19 cellular contexts compared by ENCODE assay signal in the genomic region with DNA sequence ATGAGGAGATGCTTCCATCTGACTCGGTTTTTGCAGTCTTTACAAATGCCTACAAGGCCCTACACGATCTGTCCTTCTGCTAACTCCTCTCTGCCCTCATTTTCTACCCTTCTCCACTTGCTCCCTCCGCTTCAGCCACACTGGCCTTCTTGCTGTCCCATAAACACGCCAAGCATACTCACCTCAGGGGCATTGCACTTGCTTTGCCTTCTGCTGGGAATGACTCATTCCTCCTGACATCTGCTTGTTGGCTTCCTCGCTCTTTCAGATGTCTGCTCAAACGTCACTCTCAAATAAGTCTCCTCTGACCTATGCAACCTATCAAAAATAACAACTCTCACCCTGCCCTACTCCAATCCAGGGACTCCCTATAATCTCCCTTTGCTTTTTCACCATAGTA. TPM values are rescaled to one million over a fixed set of nuclear protein-coding genes. Genes with fewer than 3 reads are reported as not detected.
DNase-seq lines count a peak whose midpoint lies in the region; ATAC-seq and TF ChIP-seq lines count a peak whose summit lies in the region.
"Had no signal": no experiment of that assay in that cellular context is flagged by ENCODE, and none has a peak within 500 bp of the region (broad histone marks: within the 10 kb centered on the region; RNA-seq: fewer than 3 reads in every experiment).

No MANE protein-coding gene starts in this region.

- no peaks in the 10 kb centered on the region for H3K27me3 ChIP-seq in GM23248 (replicated peaks; ENCODE audit: insufficient read depth)
- H3K27me3 ChIP-seq: dorsolateral prefrontal cortex, gastrocnemius medialis, neutrophil had no signal

- no peaks in the 10 kb centered on the region for H3F3A ChIP-seq in GM23248 (ENCODE audit: insufficient read depth)

- CTCF ChIA-PET in WTC11 (lab: Charles Lee) = interaction anchor here (0.8 to 1.0 kb wide), 2 partner anchors 49 to 170 kb away, joined by 3 to 4 read pairs; no protein-coding TSS in a partner anchor

- ATAC-seq in WTC11 (no peak), GM21390 (IDR thresholded peaks at IDR 0.05; ENCODE audit: unreplicated experiment) (no peak)
- no peak for ATAC-seq in activated CD4-positive, CD25-positive, alpha-beta regulatory T cell treated with anti-CD3 and anti-CD28 coated beads, Interleukin-2, amount 50 U/mL, for 24 hours
- ATAC-seq: gastrocnemius medialis; stimulated activated naive CD8-positive, alpha-beta T cell treated with anti-CD3 and anti-CD28 coated beads, Interleukin-15, amount 100 ng/mL, for 72 hours had no signal

- no peak overlapping the region for H3K4me3 Mint-ChIP-seq in WTC11
- H3K4me3 Mint-ChIP-seq: immature natural killer cell; stimulated activated naive CD8-positive, alpha-beta T cell treated with anti-CD3 and anti-CD28 coated beads, Interleukin-15, amount 100 ng/mL, for 72 hours had no signal

- no peak overlapping the region for H3K9ac ChIP-seq in GM23248

- H3K9me2 ChIP-seq in GM23248 (ENCODE audit: insufficient read depth) = no peaks in the 10 kb centered on the region

- H3K4me3 ChIP-seq in GM23248 = no peak overlapping the region
- H3K4me3 ChIP-seq in fibroblast of pulmonary artery (replicated peaks; ENCODE audit: low read depth, low read length) = no peak overlapping the region
- H3K4me3 ChIP-seq: dorsolateral prefrontal cortex, gastrocnemius medialis, skin epidermis had no signal

- H4K20me1 ChIP-seq in GM23248 (ENCODE audit: insufficient read depth) = no peaks in the 10 kb centered on the region

- in situ Hi-C loops in GM23248 (cut with MboI) = no loop called here

- no peaks in the 10 kb centered on the region for H3K27me3 Mint-ChIP-seq in WTC11 (ENCODE audit: low read depth)
- H3K27me3 Mint-ChIP-seq: stimulated activated naive CD8-positive, alpha-beta T cell treated with anti-CD3 and anti-CD28 coated beads, Interleukin-15, amount 100 ng/mL, for 72 hours had no signal

- 71 to 74% methylated on average over 6 of the region's 6 CpGs for WGBS in GM23248 (ENCODE audit: low coverage in 1 of 2, low lambda C conversion rate in 2 of 2, missing lambda C conversion rate in 2 of 2), 2 experiments

- no peaks in the 10 kb centered on the region for H3K36me3 ChIP-seq in GM23248 (ENCODE audit: low read depth)
- H3K36me3 ChIP-seq: gastrocnemius medialis had no signal

- H3K4me1 ChIP-seq in GM23248 (ENCODE audit: insufficient read depth) = no peaks in the 10 kb centered on the region

- H2AFZ ChIP-seq in GM23248 = no peak overlapping the region

- H3K4me2 ChIP-seq in GM23248 (ENCODE audit: unreplicated experiment) = no peak overlapping the region

- H3K9me3 ChIP-seq in GM23248 (ENCODE audit: low read depth) = no peaks in the 10 kb centered on the region
- H3K9me3 ChIP-seq: gastrocnemius medialis, neutrophil had no signal

- POLR2A ChIA-PET in WTC11 (lab: Charles Lee) = no interaction called here

- H3K27ac Mint-ChIP-seq in WTC11 = peak overlapping the region; percentile 30; the same call in 1 of the 2 replicates
- H3K27ac Mint-ChIP-seq: stimulated activated naive CD8-positive, alpha-beta T cell treated with anti-CD3 and anti-CD28 coated beads, Interleukin-15, amount 100 ng/mL, for 72 hours had no signal

- peak; percentile 31 for DNase-seq in AG08395 (ENCODE audit: low spot score)
- peak; percentile 26 for DNase-seq in GM23248
- DNase-seq in WTC11 (ENCODE audit: low spot score) = no peak
- DNase-seq in fibroblast of pulmonary artery (ENCODE audit: low read depth) = peak; percentile 6
- DNase-seq in activated naive CD4-positive, alpha-beta T cell treated with anti-CD3 and anti-CD28 coated beads, Interleukin-2, amount 50 U/mL, for 16 hours = no peak
- no peak for DNase-seq in stimulated activated CD4-positive, alpha-beta T cell treated with anti-CD3 and anti-CD28 coated beads, Interleukin-4, amount 100 ng/mL, for 24 hours
- DNase-seq: activated CD4-positive, alpha-beta T cell treated with anti-CD3 and anti-CD28 coated beads for 48 hours; activated T-cell treated with anti-CD3 and anti-CD28 coated beads, Interleukin-2, amount 50 U/mL, for 1 hour; dorsolateral prefrontal cortex; gastrocnemius medialis; immature natural killer cell; NCI-H2029; RPMI8226; stimulated activated naive CD8-positive, alpha-beta T cell treated with anti-CD3 and anti-CD28 coated beads, Interleukin-15, amount 100 ng/mL, for 72 hours; T-helper 2 cell had no signal

- peaks cover 11% of the 10 kb centered on the region for H3K36me3 Mint-ChIP-seq in WTC11
- H3K36me3 Mint-ChIP-seq: immature natural killer cell had no signal

- H3K79me2 ChIP-seq in GM23248 (ENCODE audit: insufficient read depth) = no peaks in the 10 kb centered on the region

- TF ChIP-seq CTCF in WTC11 (IDR thresholded peaks at IDR 0.05) (no peak), fibroblast of pulmonary artery (IDR thresholded peaks at IDR 0.05; ENCODE audit: low read length, missing control alignments) (no peak)

- H3K27ac ChIP-seq in GM23248 = no peak overlapping the region
- H3K27ac ChIP-seq: dorsolateral prefrontal cortex, gastrocnemius medialis, neutrophil, skin epidermis had no signal

- H3K9me3 Mint-ChIP-seq in WTC11 = no peaks in the 10 kb centered on the region
- H3K9me3 Mint-ChIP-seq: immature natural killer cell; stimulated activated naive CD8-positive, alpha-beta T cell treated with anti-CD3 and anti-CD28 coated beads, Interleukin-15, amount 100 ng/mL, for 72 hours had no signal

- no peaks in the 10 kb centered on the region for H3K4me1 Mint-ChIP-seq in WTC11
- H3K4me1 Mint-ChIP-seq: immature natural killer cell; stimulated activated naive CD8-positive, alpha-beta T cell treated with anti-CD3 and anti-CD28 coated beads, Interleukin-15, amount 100 ng/mL, for 72 hours had no signal

TF ChIP-seq in WTC11, 78 proteins besides CTCF, POLR2A, EP300 and RAD21 (continues in another document):
- TF ChIP-seq EMX1 (CRISPR knock-in tag; IDR thresholded peaks at IDR 0.05) (no peak), NR3C1 (CRISPR knock-in tag; conservative IDR thresholded peaks at IDR 0.05; ENCODE audit: low read depth) (no peak), ESRRA (CRISPR knock-in tag; IDR thresholded peaks at IDR 0.05; ENCODE audit: borderline replicate concordance) (no peak), GTF2I (CRISPR knock-in tag; conservative IDR thresholded peaks at IDR 0.05) (no peak), TCF7 (CRISPR knock-in tag; IDR thresholded peaks at IDR 0.05; ENCODE audit: low read depth) (no peak), FOXJ3 (CRISPR knock-in tag; IDR thresholded peaks at IDR 0.05; ENCODE audit: borderline replicate concordance) (no peak), ZNF232 (CRISPR knock-in tag; IDR thresholded peaks at IDR 0.05) (no peak), ZNF416 (CRISPR knock-in tag; IDR thresholded peaks at IDR 0.05) (no peak), NFE2L1 (CRISPR knock-in tag; IDR thresholded peaks at IDR 0.05) (no peak)
- TF ChIP-seq, protein P1, sequence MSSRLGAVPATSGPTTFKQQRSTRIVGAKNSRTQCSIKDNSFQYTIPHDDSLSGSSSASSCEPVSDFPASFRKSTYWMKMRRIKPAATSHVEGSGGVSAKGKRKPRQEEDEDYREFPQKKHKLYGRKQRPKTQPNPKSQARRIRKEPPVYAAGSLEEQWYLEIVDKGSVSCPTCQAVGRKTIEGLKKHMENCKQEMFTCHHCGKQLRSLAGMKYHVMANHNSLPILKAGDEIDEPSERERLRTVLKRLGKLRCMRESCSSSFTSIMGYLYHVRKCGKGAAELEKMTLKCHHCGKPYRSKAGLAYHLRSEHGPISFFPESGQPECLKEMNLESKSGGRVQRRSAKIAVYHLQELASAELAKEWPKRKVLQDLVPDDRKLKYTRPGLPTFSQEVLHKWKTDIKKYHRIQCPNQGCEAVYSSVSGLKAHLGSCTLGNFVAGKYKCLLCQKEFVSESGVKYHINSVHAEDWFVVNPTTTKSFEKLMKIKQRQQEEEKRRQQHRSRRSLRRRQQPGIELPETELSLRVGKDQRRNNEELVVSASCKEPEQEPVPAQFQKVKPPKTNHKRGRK (CRISPR knock-in tag; IDR thresholded peaks at IDR 0.05; ENCODE audit: borderline replicate concordance) = no peak
- TF ChIP-seq, protein P2, sequence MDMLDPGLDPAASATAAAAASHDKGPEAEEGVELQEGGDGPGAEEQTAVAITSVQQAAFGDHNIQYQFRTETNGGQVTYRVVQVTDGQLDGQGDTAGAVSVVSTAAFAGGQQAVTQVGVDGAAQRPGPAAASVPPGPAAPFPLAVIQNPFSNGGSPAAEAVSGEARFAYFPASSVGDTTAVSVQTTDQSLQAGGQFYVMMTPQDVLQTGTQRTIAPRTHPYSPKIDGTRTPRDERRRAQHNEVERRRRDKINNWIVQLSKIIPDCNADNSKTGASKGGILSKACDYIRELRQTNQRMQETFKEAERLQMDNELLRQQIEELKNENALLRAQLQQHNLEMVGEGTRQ (CRISPR knock-in tag; IDR thresholded peaks at IDR 0.05) = no peak
- TF ChIP-seq, protein P3, sequence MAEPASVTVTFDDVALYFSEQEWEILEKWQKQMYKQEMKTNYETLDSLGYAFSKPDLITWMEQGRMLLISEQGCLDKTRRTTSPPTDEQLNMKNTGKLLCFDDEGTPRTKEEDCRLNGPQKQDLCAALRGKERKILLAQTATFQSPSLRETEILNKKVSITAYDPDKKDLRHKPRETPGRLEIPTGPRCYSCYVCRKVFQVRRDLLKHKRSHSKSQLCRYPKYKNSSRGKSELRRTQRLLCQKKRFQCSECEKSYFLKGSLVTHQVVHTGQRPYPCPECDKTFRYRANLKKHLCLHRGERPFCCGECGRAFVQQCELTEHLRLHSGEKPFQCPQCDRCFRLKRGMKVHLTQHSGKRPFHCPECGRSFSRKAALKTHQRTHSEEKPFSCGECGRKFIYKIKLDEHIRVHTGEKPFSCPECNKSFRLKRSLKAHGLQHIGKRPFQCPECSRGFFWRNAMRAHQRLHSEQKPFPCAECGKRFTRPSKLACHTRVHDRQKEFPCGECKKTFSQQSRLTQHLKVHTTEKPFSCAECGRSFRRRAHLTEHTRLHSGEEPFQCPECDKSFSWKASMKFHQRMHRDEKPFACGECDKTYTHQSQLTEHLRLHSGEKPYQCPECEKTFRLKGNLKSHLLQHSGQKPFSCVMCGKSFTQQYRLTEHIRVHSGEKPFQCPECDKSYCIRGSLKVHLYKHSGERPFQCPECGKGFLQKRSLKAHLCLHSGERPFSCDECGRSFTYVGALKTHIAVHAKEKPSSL (CRISPR knock-in tag; conservative IDR thresholded peaks at IDR 0.05) = no peak

RNA-seq across cellular contexts. Expression of a gene that starts 28.2 kb away (rescaled TPM):
- 4.5 and 5.9 TPM in 2 replicates for total RNA-seq in GM23248 (2014; rRNA removed; shearing (Covaris generic))
- polyA plus RNA-seq in GM23248 (2016; fragmentation: Nextera tagmentation; extraction: Ambion mirVana) = 2.9 and 4.4 TPM in 2 replicates
- total RNA-seq in WTC11 (2021) = 15.0 to 18.8 TPM (median 16.1 TPM) in 3 replicates
- total RNA-seq: gastrocnemius medialis had no signal

RNA-seq across cellular contexts. Expression of a gene that starts 28.9 kb away (rescaled TPM):
- total RNA-seq in GM23248 (2014; rRNA removed; shearing (Covaris generic)) = not detected in 2 replicates
- polyA plus RNA-seq in GM23248 (2016; fragmentation: Nextera tagmentation; extraction: Ambion mirVana) = not detected in 2 replicates
- 0.69 to 1.3 TPM (median 0.94 TPM) in 3 replicates for total RNA-seq in WTC11 (2021)
- polyA plus RNA-seq: immature natural killer cell had no signal

RNA-seq across cellular contexts. Expression of a gene that starts 34.7 kb away (rescaled TPM):
- 26.8 and 34.8 TPM in 2 replicates for total RNA-seq in GM23248 (2014; rRNA removed; shearing (Covaris generic))
- 25.5 and 26.7 TPM in 2 replicates for polyA plus RNA-seq in GM23248 (2016; fragmentation: Nextera tagmentation; extraction: Ambion mirVana)
- total RNA-seq in WTC11 (2021) = 51.3 to 56.2 TPM (median 53.0 TPM) in 3 replicates

RNA-seq across cellular contexts. Expression of a gene that starts 49.1 kb away (rescaled TPM):
- total RNA-seq in GM23248 (2014; rRNA removed; shearing (Covaris generic)) = 26.8 and 28.3 TPM in 2 replicates
- 9.8 and 12.6 TPM in 2 replicates for polyA plus RNA-seq in GM23248 (2016; fragmentation: Nextera tagmentation; extraction: Ambion mirVana)
- total RNA-seq in WTC11 (2021) = 86.2 to 89.0 TPM (median 87.9 TPM) in 3 replicates

Comparison
In these comparisons a context has a peak if more than half of its experiments do, and no peak if none do; other contexts are left out.
1. DNase-seq: peak in AG08395 (single experiment), GM23248 (single experiment) and fibroblast of pulmonary artery (single experiment); none in WTC11 (single experiment), activated naive CD4-positive, alpha-beta T cell treated with anti-CD3 and anti-CD28 coated beads, Interleukin-2, amount 50 U/mL, for 16 hours (single experiment) and stimulated activated CD4-positive, alpha-beta T cell treated with anti-CD3 and anti-CD28 coated beads, Interleukin-4, amount 100 ng/mL, for 24 hours (single experiment).